Comparison of ENCODE assay signal across 9 cellular contexts in the genomic region with DNA sequence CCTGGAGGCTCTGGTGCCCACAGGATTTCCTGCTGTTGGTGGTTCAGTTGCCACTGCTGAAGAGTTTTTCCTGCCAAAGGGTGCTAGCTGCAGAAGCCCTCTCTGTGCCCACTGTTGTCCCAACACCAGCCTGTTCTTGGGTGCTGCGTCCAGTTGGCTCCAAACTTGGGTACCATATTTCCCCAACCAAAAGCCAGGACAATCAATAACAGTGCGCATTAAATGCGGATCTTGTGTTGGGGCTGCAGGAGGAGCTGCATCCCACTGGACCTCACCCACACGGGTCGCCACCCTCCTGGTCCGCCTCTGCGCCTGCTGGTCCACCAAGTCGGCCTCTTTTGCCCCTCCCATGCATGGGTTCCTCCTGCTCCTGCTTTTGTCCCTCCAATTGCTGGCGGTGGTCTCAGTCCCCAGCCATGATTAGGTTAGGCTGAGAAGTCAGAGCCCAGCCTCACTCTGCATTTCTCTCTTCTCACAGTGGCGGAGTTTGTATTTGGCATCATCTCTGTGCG. TPM values are rescaled to one million over a fixed set of nuclear protein-coding genes. Genes with fewer than 3 reads are reported as not detected.
A peak's percentile ranks its signal among the peaks of the same experiment; 100 is the strongest.
DNase-seq lines count a peak whose midpoint lies in the region; ATAC-seq and TF ChIP-seq lines count a peak whose summit lies in the region.
"Had no signal": no experiment of that assay in that cellular context is flagged by ENCODE, and none has a peak within 500 bp of the region (broad histone marks: within the 10 kb centered on the region; RNA-seq: fewer than 3 reads in every experiment).

No MANE protein-coding gene starts in this region.

- H3K4me2 ChIP-seq in OCI-LY1 (ENCODE audit: low read length), result peak overlapping the region; percentile 11; the same call in 1 of the 2 replicates
- H3K4me2 ChIP-seq: SK-N-SH had no signal

- no peaks in the 10 kb centered on the region for H4K20me1 ChIP-seq in OCI-LY1 (ENCODE audit: insufficient read depth, low read length)

- peak overlapping the region in 1 of 2 donors; percentile 17 for H3K4me3 ChIP-seq in CD4-positive, alpha-beta memory T cell (ENCODE audit: low read length in 2 of 2)
- no peak overlapping the region for H3K4me3 ChIP-seq in OCI-LY1 (ENCODE audit: low read depth, low read length, poor library complexity, severe bottlenecking)
- no peak overlapping the region for H3K4me3 ChIP-seq in psoas muscle

- intact Hi-C loops in CD4-positive, alpha-beta memory T cell (cut with micrococcal nuclease), result loop anchor here (1.0 kb wide), 2 partner anchors 8 to 40 kb away; no protein-coding TSS in a partner anchor
- intact Hi-C loops in psoas muscle (cut with DNase I), result no loop called here

- CTCF ChIA-PET in CD4-positive, alpha-beta memory T cell (lab: Charles Lee; ENCODE audit: partially characterized antibody), result interaction anchor here (0.9 to 3.2 kb wide), 4 partner anchors 9 to 31 kb away, joined by 3 to 13 read pairs (median 4); no protein-coding TSS in a partner anchor

- H3K36me3 Mint-ChIP-seq in CD4-positive, alpha-beta memory T cell, result peaks cover 30% of the 10 kb centered on the region in 2 donors
- H3K36me3 Mint-ChIP-seq in effector memory CD8-positive, alpha-beta T cell (ENCODE audit: insufficient read depth), result peaks cover 56% of the 10 kb centered on the region

- H3K9ac ChIP-seq in OCI-LY1 (ENCODE audit: low read length), result peak overlapping the region; percentile 15; the same call in 1 of the 2 replicates
- H3K9ac ChIP-seq: SK-N-SH had no signal

- 92 to 95% (median 95%) methylated on average over 11 of the region's 11 CpGs for WGBS in psoas muscle, 3 donors

- H3K27me3 Mint-ChIP-seq in CD4-positive, alpha-beta memory T cell, result no peaks in the 10 kb centered on the region
- H3K27me3 Mint-ChIP-seq in effector memory CD8-positive, alpha-beta T cell, result no peaks in the 10 kb centered on the region

- H3K9me2 ChIP-seq in OCI-LY1 (ENCODE audit: low read depth, low read length), result no peaks in the 10 kb centered on the region
- H3K9me2 ChIP-seq: SK-N-SH had no signal

- peak overlapping the region; percentile 89 to 99 (median 98) for H3K27ac Mint-ChIP-seq in CD4-positive, alpha-beta memory T cell
- H3K27ac Mint-ChIP-seq in effector memory CD8-positive, alpha-beta T cell, result peak overlapping the region; percentile 94 to 95

- H3K9me3 Mint-ChIP-seq in CD4-positive, alpha-beta memory T cell, result no peaks in the 10 kb centered on the region
- H3K9me3 Mint-ChIP-seq in effector memory CD8-positive, alpha-beta T cell, result no peaks in the 10 kb centered on the region

- H3K4me3 Mint-ChIP-seq in CD4-positive, alpha-beta memory T cell, result peak overlapping the region in 6 of 8 donors; percentile 43 to 77 (median 70)
- peak overlapping the region; percentile 65 to 69 for H3K4me3 Mint-ChIP-seq in effector memory CD8-positive, alpha-beta T cell

- H3K27ac ChIP-seq in CD4-positive, alpha-beta memory T cell (ENCODE audit: low read depth, low read length), result peak overlapping the region; percentile 80
- peak overlapping the region; percentile 66 for H3K27ac ChIP-seq in OCI-LY1 (ENCODE audit: low read depth, low read length, poor library complexity, severe bottlenecking)
- H3K27ac ChIP-seq in psoas muscle, result peak overlapping the region; percentile 96

- peaks cover 7% of the 10 kb centered on the region for H3K36me3 ChIP-seq in CD4-positive, alpha-beta memory T cell (ENCODE audit: insufficient read depth, low read length)
- H3K36me3 ChIP-seq in OCI-LY1 (ENCODE audit: insufficient read depth, low read length) (no peaks in the 10 kb centered on the region), psoas muscle (ENCODE audit: insufficient read depth in 1 of 2, low read depth in 1 of 2) (peaks cover 0 to 13% of the 10 kb centered on the region in 2 donors)

- H3K4me1 ChIP-seq in CD4-positive, alpha-beta memory T cell (ENCODE audit: insufficient read depth, low read length), result peaks cover 69% of the 10 kb centered on the region
- H3K4me1 ChIP-seq in OCI-LY1 (ENCODE audit: insufficient read depth, low read length, severe bottlenecking) (peaks cover 79% of the 10 kb centered on the region), psoas muscle (peaks cover 65% of the 10 kb centered on the region)

- no peak for ATAC-seq in effector memory CD8-positive, alpha-beta T cell (replicated peaks)
- no peak for ATAC-seq in psoas muscle
- ATAC-seq in GM21423 (IDR thresholded peaks at IDR 0.05; ENCODE audit: unreplicated experiment), result no peak
- ATAC-seq in HG03565 (IDR thresholded peaks at IDR 0.05; ENCODE audit: unreplicated experiment), result no peak

- POLR2A ChIA-PET in CD4-positive, alpha-beta memory T cell (lab: Charles Lee; ENCODE audit: partially characterized antibody), result interaction anchor here (1.2 to 4.5 kb wide), 5 partner anchors 7 to 40 kb away, joined by 3 to 26 read pairs (median 9); a partner anchor contains a TSS

- H3K79me2 ChIP-seq in OCI-LY1 (ENCODE audit: insufficient read depth, low read length), result no peaks in the 10 kb centered on the region

- H3K27me3 ChIP-seq in CD4-positive, alpha-beta memory T cell (ENCODE audit: insufficient read depth, low read length), result no peaks in the 10 kb centered on the region
- H3K27me3 ChIP-seq in OCI-LY1 (ENCODE audit: insufficient read depth, low read length) (no peaks in the 10 kb centered on the region), psoas muscle (ENCODE audit: insufficient read depth in 3 of 3, low read length in 2 of 3) (no peaks in the 10 kb centered on the region)

- DNase-seq in CD4-positive, alpha-beta memory T cell, result peak in 1 of 5 donors; percentile 40
- DNase-seq in effector memory CD8-positive, alpha-beta T cell, result no peak
- DNase-seq in psoas muscle (no peak), glomerular visceral epithelial cell (ENCODE audit: extremely low spot score) (no peak), DMS153 (lab: John Stamatoyannopoulos, UW) (no peak)

- H3F3A ChIP-seq in OCI-LY1 (ENCODE audit: insufficient read depth, low read length), result peaks cover 10% of the 10 kb centered on the region; the same call in 1 of the 2 replicates

- peaks cover 43 to 90% (median 70%) of the 10 kb centered on the region in 4 donors for H3K4me1 Mint-ChIP-seq in CD4-positive, alpha-beta memory T cell
- peaks cover 36 to 43% of the 10 kb centered on the region in 2 donors for H3K4me1 Mint-ChIP-seq in effector memory CD8-positive, alpha-beta T cell (ENCODE audit: low read depth in 2 of 2)

- no peaks in the 10 kb centered on the region for H3K9me3 ChIP-seq in CD4-positive, alpha-beta memory T cell (ENCODE audit: control insufficient read depth in 1 of 2, low read length in 2 of 2)
- H3K9me3 ChIP-seq in OCI-LY1 (ENCODE audit: low read length), result no peaks in the 10 kb centered on the region
- no peaks in the 10 kb centered on the region for H3K9me3 ChIP-seq in psoas muscle
- H3K9me3 ChIP-seq: SK-N-SH had no signal

- TF ChIP-seq CTCF in OCI-LY1 (IDR thresholded peaks at IDR 0.05; ENCODE audit: low read length) (no peak), psoas muscle (IDR thresholded peaks at IDR 0.05) (no peak)

- H2AFZ ChIP-seq in OCI-LY1 (ENCODE audit: low read length), result no peak overlapping the region

RNA-seq across cellular contexts. Expression of a gene that starts 9.8 kb away (rescaled TPM):
- total RNA-seq in CD4-positive, alpha-beta memory T cell, result 1 to 10 TPM; 1.5 to 2.0 TPM
- polyA plus RNA-seq in CD4-positive, alpha-beta memory T cell, result 10 to 100 TPM; 17.0 to 19.6 TPM
- total RNA-seq in psoas muscle, result 10 to 100 TPM in 2 of 4 donors, 1 to 10 TPM in 2; 4.4 to 35.8 (median 16.6) TPM
- polyA plus RNA-seq in psoas muscle, result 1 to 10 TPM; 2.9 to 3.5 (median 3.5) TPM
